22 cellular contexts compared by ENCODE assay signal in genomic region chr11:120317689-120318195, GRCh38. TPM values are rescaled to one million over a fixed set of nuclear protein-coding genes. Genes with fewer than 3 reads are reported as not detected.
DNase-seq lines count a peak whose midpoint lies in the region; ATAC-seq and TF ChIP-seq lines count a peak whose summit lies in the region.
"Had no signal": no experiment of that assay in that cellular context is flagged by ENCODE, and none has a peak within 500 bp of the region (broad histone marks: within the 10 kb centered on the region; RNA-seq: fewer than 3 reads in every experiment).

No MANE protein-coding gene starts in this region.

- no peaks in the 10 kb centered on the region for H3K27me3 Mint-ChIP-seq in GM23338 (ENCODE audit: insufficient read depth, low read depth, poor library complexity)

- H3K9me3 Mint-ChIP-seq in GM23338 = no peaks in the 10 kb centered on the region
- H3K9me3 Mint-ChIP-seq: activated T-helper 2 cell treated with anti-CD3 and anti-CD28 coated beads, Interferon-gamma antibody, Interleukin-2, Interleukin-4, amounts not matched to agents 10 μg/mL and 5 μg/mL and 100 μg/mL, durations not matched to agents 14 hours and 24 hours and 36 hours; CD8-positive, alpha-beta memory T cell; stimulated activated naive CD8-positive, alpha-beta T cell treated with anti-CD3 and anti-CD28 coated beads, Interleukin-15, amount 100 ng/mL, for 72 hours had no signal

- H3K9me2 ChIP-seq in GM23338 (ENCODE audit: insufficient read depth) = no peaks in the 10 kb centered on the region

- no peaks in the 10 kb centered on the region for H3K79me2 ChIP-seq in GM23338 (replicated peaks; ENCODE audit: insufficient read depth)
- no peaks in the 10 kb centered on the region for H3K79me2 ChIP-seq in mammary epithelial cell (ENCODE audit: insufficient read depth, low read length)

- CTCF ChIA-PET in mammary epithelial cell (lab: Charles Lee; ENCODE audit: low non-redundant PET) = no interaction called here

- no peak for TF ChIP-seq CTCF in GM23338 (conservative IDR thresholded peaks at IDR 0.05; ENCODE audit: low read depth in 2 of 2)
- TF ChIP-seq CTCF in mammary epithelial cell (conservative IDR thresholded peaks at IDR 0.05 in 1 of 2, IDR thresholded peaks at IDR 0.05 in 1 of 2; ENCODE audit: extremely low read depth in 1 of 2, insufficient read depth in 1 of 2, low read depth in 1 of 2, low read length in 2 of 2) = no peak
- TF ChIP-seq CTCF in lower lobe of right lung (IDR thresholded peaks at IDR 0.05) = no peak
- TF ChIP-seq CTCF in thoracic aorta (IDR thresholded peaks at IDR 0.05) = no peak

- no peaks in the 10 kb centered on the region for H3F3A ChIP-seq in GM23338 (replicated peaks; ENCODE audit: low read depth)

- no TSS peak for BruUV-seq in mammary epithelial cell (replicated peaks; lab: Mats Ljungman, UMichigan)

- 0 out of 2 replicates have a peak overlapping the region, but pooled peaks have one; percentile 49 for H3K4me3 ChIP-seq in GM23338
- H3K4me3 ChIP-seq in mammary epithelial cell (replicated peaks in 1 of 3; ENCODE audit: insufficient read depth in 1 of 3, low read depth in 2 of 3, low read length in 3 of 3) = no peak overlapping the region
- no peak overlapping the region for H3K4me3 ChIP-seq in lower lobe of right lung
- no peak overlapping the region for H3K4me3 ChIP-seq in thoracic aorta
- no peak overlapping the region for H3K4me3 ChIP-seq in MG63
- H3K4me3 ChIP-seq: lung had no signal

- H3K4me3 Mint-ChIP-seq in GM23338 = no peak overlapping the region
- H3K4me3 Mint-ChIP-seq: CD8-positive, alpha-beta memory T cell; IgD-negative memory B cell; naive B cell; stimulated activated naive CD8-positive, alpha-beta T cell treated with anti-CD3 and anti-CD28 coated beads, Interleukin-15, amount 100 ng/mL, for 72 hours had no signal

- H4K20me1 ChIP-seq in GM23338 (replicated peaks; ENCODE audit: insufficient read depth) (no peaks in the 10 kb centered on the region), mammary epithelial cell (ENCODE audit: insufficient read depth, low read length) (no peaks in the 10 kb centered on the region)

- H3K27ac Mint-ChIP-seq in GM23338 = no peak overlapping the region
- H3K27ac Mint-ChIP-seq: activated T-helper 2 cell treated with anti-CD3 and anti-CD28 coated beads, Interferon-gamma antibody, Interleukin-2, Interleukin-4, amounts not matched to agents 10 μg/mL and 5 μg/mL and 100 μg/mL, durations not matched to agents 14 hours and 24 hours and 36 hours; CD8-positive, alpha-beta memory T cell; IgD-negative memory B cell; naive B cell had no signal

- no peaks in the 10 kb centered on the region for H3K36me3 Mint-ChIP-seq in GM23338 (ENCODE audit: low read depth)
- H3K36me3 Mint-ChIP-seq: CD8-positive, alpha-beta memory T cell; naive B cell had no signal

- H3K9ac ChIP-seq in mammary epithelial cell (ENCODE audit: insufficient read depth, low read length) = no peak overlapping the region

- in situ Hi-C loops in mammary epithelial cell (cut with MboI; ENCODE audit: low sequenced_read_pairs in 2 of 2) = no loop called here

- 98% methylated on average over 7 of the region's 7 CpGs for WGBS in mammary epithelial cell (ENCODE audit: low coverage, missing lambda C conversion rate)

- dilution Hi-C loops in mammary epithelial cell (cut with HindIII; ENCODE audit: low sequenced_read_pairs) = no loop called here

- no peaks in the 10 kb centered on the region for H3K36me3 ChIP-seq in GM23338 (ENCODE audit: insufficient read depth)
- H3K36me3 ChIP-seq in mammary epithelial cell (ENCODE audit: insufficient read depth, low read length) = no peaks in the 10 kb centered on the region
- H3K36me3 ChIP-seq in lower lobe of right lung = no peaks in the 10 kb centered on the region
- H3K36me3 ChIP-seq in thoracic aorta = no peaks in the 10 kb centered on the region
- no peaks in the 10 kb centered on the region for H3K36me3 ChIP-seq in MG63

- H3K27ac ChIP-seq in GM23338 (ENCODE audit: low read depth) = no peak overlapping the region
- H3K27ac ChIP-seq in mammary epithelial cell (ENCODE audit: insufficient read depth, low read depth, low read length) = no peak overlapping the region
- peak overlapping the region; percentile 61 for H3K27ac ChIP-seq in lower lobe of right lung
- peak overlapping the region; percentile 60 to 76 for H3K27ac ChIP-seq in thoracic aorta
- H3K27ac ChIP-seq: HL-60 had no signal

- H2AFZ ChIP-seq in GM23338 (peak overlapping the region; percentile 97), mammary epithelial cell (ENCODE audit: low read depth, low read length) (peak overlapping the region; percentile 23)

- DNase-seq in GM23338 (ENCODE audit: low spot score) (no peak), mammary epithelial cell (no peak), lower lobe of right lung (no peak), thoracic aorta (ENCODE audit: low spot score) (no peak), SW480 (ENCODE audit: low spot score) (no peak), nucleus accumbens (lab: John Stamatoyannopoulos, UW) (no peak), MG63 (no peak)
- DNase-seq: activated CD4-positive, alpha-beta T cell treated with anti-CD3 and anti-CD28 coated beads for 1 hour; CD8-positive, alpha-beta memory T cell; DMS79; naive B cell; NCI-H146; NCI-H774; stimulated activated CD4-positive, alpha-beta T cell treated with anti-CD3 and anti-CD28 coated beads, Interleukin-2, amount 100 ng/mL, for 48 hours; stimulated activated naive CD8-positive, alpha-beta T cell treated with anti-CD3 and anti-CD28 coated beads, Interleukin-15, amount 100 ng/mL, for 72 hours; T-helper 9 cell had no signal

- H3K4me2 ChIP-seq in GM23338 (peak overlapping the region; percentile 75; the same call in 1 of the 2 replicates), mammary epithelial cell (ENCODE audit: insufficient read depth, low read depth, low read length) (no peak overlapping the region)

- ATAC-seq in GM23338 (no peak), lower lobe of right lung (no peak), thoracic aorta (ENCODE audit: insufficient number of reproducible peaks, low FRiP score, low read depth) (no peak), GM21360 (IDR thresholded peaks at IDR 0.05; ENCODE audit: unreplicated experiment) (no peak)
- ATAC-seq: SK-N-SH treated with all-trans-retinoic acid at 6 μM for 48 hours; stimulated activated naive CD8-positive, alpha-beta T cell treated with anti-CD3 and anti-CD28 coated beads, Interleukin-15, amount 100 ng/mL, for 72 hours had no signal

- H3K4me1 ChIP-seq in GM23338 (ENCODE audit: insufficient read depth) (peaks cover 18% of the 10 kb centered on the region), mammary epithelial cell (ENCODE audit: insufficient read depth, low read length) (peaks cover 15% of the 10 kb centered on the region), lower lobe of right lung (peaks cover 25% of the 10 kb centered on the region), thoracic aorta (ENCODE audit: control insufficient read depth in 1 of 2, low read depth in 2 of 2) (peaks cover 11 to 23% of the 10 kb centered on the region in 2 donors)

- intact Hi-C loops in mammary epithelial cell (cut with micrococcal nuclease) (no loop called here), lower lobe of right lung (cut with DNase I) (no loop called here)

- H3K4me1 Mint-ChIP-seq in GM23338 = peaks cover 10% of the 10 kb centered on the region
- H3K4me1 Mint-ChIP-seq: CD8-positive, alpha-beta memory T cell; IgD-negative memory B cell; naive B cell; stimulated activated naive CD8-positive, alpha-beta T cell treated with anti-CD3 and anti-CD28 coated beads, Interleukin-15, amount 100 ng/mL, for 72 hours had no signal

- no peaks in the 10 kb centered on the region for H3K9me3 ChIP-seq in mammary epithelial cell (replicated peaks; ENCODE audit: insufficient read depth, low read length)
- H3K9me3 ChIP-seq in lower lobe of right lung = no peaks in the 10 kb centered on the region
- no peaks in the 10 kb centered on the region for H3K9me3 ChIP-seq in thoracic aorta
- no peaks in the 10 kb centered on the region for H3K9me3 ChIP-seq in MG63

- H3K27me3 ChIP-seq in GM23338 (ENCODE audit: insufficient read depth) = no peaks in the 10 kb centered on the region
- no peaks in the 10 kb centered on the region for H3K27me3 ChIP-seq in mammary epithelial cell (ENCODE audit: insufficient read depth, low read length)
- H3K27me3 ChIP-seq in lower lobe of right lung (ENCODE audit: low read depth) = no peaks in the 10 kb centered on the region
- H3K27me3 ChIP-seq in thoracic aorta (replicated peaks; ENCODE audit: insufficient read depth) = no peaks in the 10 kb centered on the region
- H3K27me3 ChIP-seq in MG63 = peaks cover 2% of the 10 kb centered on the region; the same call in 1 of the 2 replicates

RNA-seq across cellular contexts. Expression of gene TLCD5, which starts 7.4 kb away (rescaled TPM):
- 8.5 and 10.0 TPM in 2 replicates for total RNA-seq in GM23338 (2014; rRNA removed; shearing (Covaris generic))
- 4.9 and 5.2 TPM in 2 replicates for polyA plus RNA-seq in GM23338 (2016; fragmentation: Nextera tagmentation; extraction: Ambion mirVana)
- total RNA-seq in mammary epithelial cell = 1 to 10 TPM; 3.0 to 3.2 TPM
- 2.5 TPM for polyA plus RNA-seq in mammary epithelial cell
- 1.1 TPM for polyA minus RNA-seq in mammary epithelial cell
- total RNA-seq in lower lobe of right lung = 3.5 TPM
- 10 to 100 TPM in 1 of 2 donors, 1 to 10 TPM in 1; 8.0 to 10.7 TPM for total RNA-seq in thoracic aorta
- total RNA-seq in MG63 (2014; rRNA removed; shearing (Covaris generic); ENCODE audit: low replicate concordance) = 7.3 and 8.1 TPM in 2 replicates
- polyA plus RNA-seq: IgD-negative memory B cell had no signal

RNA-seq across cellular contexts. Expression of gene ARHGEF12, which starts 18.5 kb away (rescaled TPM):
- 35.4 and 38.9 TPM in 2 replicates for total RNA-seq in GM23338 (2014; rRNA removed; shearing (Covaris generic))
- polyA plus RNA-seq in GM23338 (2016; fragmentation: Nextera tagmentation; extraction: Ambion mirVana) = 8.5 and 9.0 TPM in 2 replicates
- 10 to 100 TPM; 54.3 to 55.7 TPM for total RNA-seq in mammary epithelial cell
- 11.7 TPM for polyA plus RNA-seq in mammary epithelial cell
- 47.2 TPM for polyA minus RNA-seq in mammary epithelial cell
- total RNA-seq in lower lobe of right lung = 121 TPM
- 100 to 1,000 TPM; 113 to 132 TPM for total RNA-seq in thoracic aorta
- total RNA-seq in MG63 (2014; rRNA removed; shearing (Covaris generic); ENCODE audit: low replicate concordance) = 28.1 and 32.5 TPM in 2 replicates

Comparison
In these comparisons a context has a peak if more than half of its experiments do, and no peak if none do; other contexts are left out.
1. H3K27ac ChIP-seq: peak in lower lobe of right lung (single experiment) and thoracic aorta (2 of 2); none in GM23338 (single experiment) and mammary epithelial cell (single experiment).